18 cellular contexts compared by ENCODE assay signal in genomic region chr9:31520301-31521085, GRCh38.
DNase-seq lines count a peak whose midpoint lies in the region; ATAC-seq and TF ChIP-seq lines count a peak whose summit lies in the region.
"Had no signal": no experiment of that assay in that cellular context is flagged by ENCODE, and none has a peak within 500 bp of the region (broad histone marks: within the 10 kb centered on the region; RNA-seq: fewer than 3 reads in every experiment).

No MANE protein-coding gene starts in this region.

- H3K4me3 Mint-ChIP-seq in glutamatergic neuron (ENCODE audit: unreplicated experiment) (no peak overlapping the region), type B pancreatic cell (no peak overlapping the region)

- H3K36me3 Mint-ChIP-seq in glutamatergic neuron (ENCODE audit: unreplicated experiment) (no peaks in the 10 kb centered on the region), type B pancreatic cell (no peaks in the 10 kb centered on the region)

- DNase-seq in glutamatergic neuron: no peak
- no peak for DNase-seq in type B pancreatic cell (ENCODE audit: extremely low spot score, unreplicated experiment)
- DNase-seq in COLO668 (lab: John Stamatoyannopoulos, UW; ENCODE audit: unreplicated experiment): no peak
- DNase-seq: activated naive CD4-positive, alpha-beta T cell treated with Interleukin-2 at 50 U/mL for 16 hours; COR-L47; H7; hippocampal formation; KBM-7; left cardiac atrium; NCI-H1436; NCI-H524 treated with DMSO at 0.1 percent for 48 hours; Peyer's patch; WERI-Rb-1 had no signal

- H3K27me3 Mint-ChIP-seq in glutamatergic neuron (ENCODE audit: unreplicated experiment) (no peaks in the 10 kb centered on the region), type B pancreatic cell (no peaks in the 10 kb centered on the region)

- ATAC-seq in GM18498 (IDR thresholded peaks at IDR 0.05; ENCODE audit: unreplicated experiment) (peak; percentile 88), GM19468 (IDR thresholded peaks at IDR 0.05; ENCODE audit: extremely low read depth, unreplicated experiment) (peak; percentile 27), HG02759 (IDR thresholded peaks at IDR 0.05; ENCODE audit: unreplicated experiment) (peak; percentile 51), HG03520 (IDR thresholded peaks at IDR 0.05; ENCODE audit: unreplicated experiment) (peak; percentile 80), HG03196 (IDR thresholded peaks at IDR 0.05; ENCODE audit: unreplicated experiment) (no peak)
- ATAC-seq: left cardiac atrium had no signal

- H3K27ac Mint-ChIP-seq in glutamatergic neuron (ENCODE audit: unreplicated experiment) (no peak overlapping the region), type B pancreatic cell (no peak overlapping the region)

- H3K4me1 Mint-ChIP-seq in glutamatergic neuron (ENCODE audit: low read depth, unreplicated experiment): no peaks in the 10 kb centered on the region
- no peaks in the 10 kb centered on the region for H3K4me1 Mint-ChIP-seq in type B pancreatic cell (ENCODE audit: unreplicated experiment)

- H3K9me3 Mint-ChIP-seq in glutamatergic neuron (ENCODE audit: unreplicated experiment) (no peaks in the 10 kb centered on the region), type B pancreatic cell (no peaks in the 10 kb centered on the region)

- TF ChIP-seq CTCF in glutamatergic neuron (IDR thresholded peaks at IDR 0.05; ENCODE audit: partially characterized antibody, unreplicated experiment): no peak
- no peak for TF ChIP-seq CTCF in type B pancreatic cell (conservative IDR thresholded peaks at IDR 0.05)
